Comparison of ENCODE assay signal across 25 cellular contexts in the genomic region with DNA sequence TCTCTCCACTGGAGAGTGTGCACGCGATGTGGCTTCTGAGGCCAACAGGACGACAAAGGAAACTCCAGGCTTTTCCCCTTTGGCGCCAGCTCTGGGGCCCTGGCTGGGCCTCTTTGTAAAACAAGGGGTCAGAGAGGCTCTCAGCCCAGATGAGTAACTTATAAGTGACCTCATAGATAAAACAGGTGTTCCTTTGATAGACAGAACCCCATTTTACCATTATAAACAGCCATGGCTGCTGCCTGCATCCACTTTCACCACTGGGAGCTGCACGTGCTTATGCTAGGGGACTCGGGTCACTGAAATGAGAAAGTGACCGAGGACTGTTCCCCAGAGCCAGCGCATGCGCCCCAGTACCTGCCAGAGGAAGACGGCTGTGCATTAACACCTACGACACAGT. TPM values are rescaled to one million over a fixed set of nuclear protein-coding genes. Genes with fewer than 3 reads are reported as not detected.
"Had no signal": no experiment of that assay in that cellular context is flagged by ENCODE, and none has a peak within 500 bp of the region (broad histone marks: within the 10 kb centered on the region; RNA-seq: fewer than 3 reads in every experiment).

No MANE protein-coding gene starts in this region.

- H3K27ac ChIP-seq: ascending aorta, neutrophil, spleen, testis, upper lobe of left lung, VCaP had no signal

- DNase-seq: activated CD4-positive, alpha-beta T cell treated with anti-CD3 and anti-CD28 coated beads for 1 hour; activated CD8-positive, alpha-beta memory T cell treated with anti-CD3 and anti-CD28 coated beads for 24 hours; activated CD8-positive, alpha-beta memory T cell treated with anti-CD3 and anti-CD28 coated beads, Interleukin-2, amount 50 U/mL, for 48 hours; activated effector memory CD4-positive, alpha-beta T cell treated with Interleukin-2 at 50 U/mL for 16 hours; activated naive CD4-positive, alpha-beta T cell treated with anti-CD3 and anti-CD28 coated beads, Interleukin-2, amount 50 U/mL, for 16 hours; activated T-cell treated with anti-CD3 and anti-CD28 coated beads, Interleukin-2, amount 50 U/mL, for 48 hours; cerebellar nuclear complex; cortex of kidney; erythroblast; foreskin melanocyte; head of caudate nucleus; mesendoderm; naive thymus-derived CD4-positive, alpha-beta T cell; retina; spleen; stimulated activated CD4-positive, alpha-beta T cell treated with anti-CD3 and anti-CD28 coated beads, Interleukin-4, amount 100 ng/mL, for 4 hours; testis; upper lobe of left lung had no signal

- H3K4me1 ChIP-seq: ascending aorta, testis had no signal

- H3K27me3 ChIP-seq: ascending aorta, spleen, testis, upper lobe of left lung had no signal

- H3K4me3 Mint-ChIP-seq: naive thymus-derived CD4-positive, alpha-beta T cell; stimulated activated memory B cell treated with anti-CD40 and anti-IgM and Interleukin-4, amounts not matched to agents 10 μg/mL and 1 μg/mL and 100 μg/mL, for 72 hours had no signal

- H3K4me3 ChIP-seq: ascending aorta, spleen, testis, upper lobe of left lung had no signal

- H3K27ac Mint-ChIP-seq: naive thymus-derived CD4-positive, alpha-beta T cell; stimulated activated memory B cell treated with anti-CD40 and anti-IgM and Interleukin-4, amounts not matched to agents 10 μg/mL and 1 μg/mL and 100 μg/mL, for 72 hours had no signal

- H3K9me3 ChIP-seq: ascending aorta, neutrophil, spleen, testis, upper lobe of left lung had no signal

RNA-seq across cellular contexts. Expression of gene HES3, which starts 25.6 kb away (rescaled TPM):
- total RNA-seq: ascending aorta; bronchial epithelial cell; lower leg skin; mucosa of gallbladder; naive thymus-derived CD4-positive, alpha-beta T cell; spleen; testis; upper lobe of left lung had no signal
